Comparison of ENCODE assay signal across 8 cellular contexts in genomic region chr17:75033346-75034235, GRCh38. TPM values are rescaled to one million over a fixed set of nuclear protein-coding genes. Genes with fewer than 3 reads are reported as not detected.
DNase-seq lines count a peak whose midpoint lies in the region; ATAC-seq, FAIRE-seq and TF ChIP-seq lines count a peak whose summit lies in the region.

No MANE protein-coding gene starts in this region.

- FAIRE-seq in HepG2 (lab: Jason Lieb, UNC): peak; percentile 82

- no peaks in the 10 kb centered on the region for H3K27me3 ChIP-seq in ACC112 (ENCODE audit: insufficient read depth, low read length)
- H3K27me3 ChIP-seq in HepG2 (ENCODE audit: control insufficient read depth in 1 of 2, insufficient read depth in 2 of 2, low read length in 2 of 2): peaks cover 0 to 6% of the 10 kb centered on the region in 2 experiments; a peak in 3 of 5 replicates

- peak; percentile 41 for TF ChIP-seq RAD21 in HepG2 (CRISPR knock-in tag; IDR thresholded peaks at IDR 0.05)

- TF ChIP-seq CTCF in HepG2 (CRISPR knock-in tag; IDR thresholded peaks at IDR 0.05): no peak

- H3K4me2 ChIP-seq in HepG2 (ENCODE audit: low read depth, low read length): peak overlapping the region; percentile 98

- H4K20me1 ChIP-seq in HepG2 (ENCODE audit: insufficient read depth, low read length): no peaks in the 10 kb centered on the region

- TF ChIP-seq POLR2A in HepG2 (IDR thresholded peaks at IDR 0.05; ENCODE audit: insufficient read depth in 1 of 2, low read depth in 2 of 2, low read length in 2 of 2): 0 out of 4 replicates have a peak, but pooled peaks of 1 of the 2 experiments have one; percentile 5

- in situ Hi-C loops in HepG2 (cut with HindIII; ENCODE audit: extremely low pct_ligation_motif_present, low pct_unique_long_range_greater_than_20kb): no loop called here

- peaks cover 46% of the 10 kb centered on the region for H3K4me1 Mint-ChIP-seq in activated CD4-positive, alpha-beta memory T cell treated with anti-CD3 and anti-CD28 coated beads for 36 hours (ENCODE audit: low read depth)

- H3K4me1 ChIP-seq in ACC112 (ENCODE audit: control insufficient read depth, insufficient read depth, low read length, unreplicated experiment) (peaks cover 11% of the 10 kb centered on the region), HepG2 (ENCODE audit: insufficient read depth, low read length) (peaks cover 37% of the 10 kb centered on the region)

- intact Hi-C loops in activated CD4-positive, alpha-beta memory T cell treated with anti-CD3 and anti-CD28 coated beads for 36 hours (cut with micrococcal nuclease): loop anchor here (1.0 to 10.0 kb wide), 6 partner anchors 21 to 371 kb away; partner anchors contain the start of genes GGA3, GRB2, MRPL58 and MRPS7
- intact Hi-C loops in HepG2 (cut with micrococcal nuclease; ENCODE audit: unreplicated experiment): loop anchor here (1.0 to 2.0 kb wide), 5 partner anchors 21 to 72 kb away; partner anchors contain the start of genes CDR2L, MRPL58 and SLC16A5

- H3K36me3 Mint-ChIP-seq in activated CD4-positive, alpha-beta memory T cell treated with anti-CD3 and anti-CD28 coated beads for 36 hours: peaks cover 8% of the 10 kb centered on the region

- no peaks in the 10 kb centered on the region; the same call in 1 of the 2 replicates for H3K36me3 ChIP-seq in ACC112 (ENCODE audit: insufficient read depth, low read length)
- peaks cover 0 to 2% of the 10 kb centered on the region in 2 experiments; a peak in 3 of 5 replicates for H3K36me3 ChIP-seq in HepG2 (replicated peaks in 1 of 2; ENCODE audit: control insufficient read depth in 1 of 2, insufficient read depth in 2 of 2, low read length in 2 of 2)

- CTCF ChIA-PET in activated CD4-positive, alpha-beta memory T cell treated with anti-CD3 and anti-CD28 coated beads for 36 hours (lab: Charles Lee): interaction anchor here (1.8 kb wide), 3 partner anchors 13 to 72 kb away, joined by 7 to 16 read pairs (median 11); partner anchors contain the start of genes ATP5PD, KCTD2 and MRPL58
- CTCF ChIA-PET in HepG2 (lab: Yijun Ruan, JAX; ENCODE audit: low intra/inter-chr PET ratio, low total read pairs): interaction anchor here (1.3 kb wide), 1 partner anchor 73 kb away, joined by 3 read pairs; no protein-coding TSS in a partner anchor

- H2AFZ ChIP-seq in ACC112 (ENCODE audit: low read length, unreplicated experiment): peak overlapping the region; percentile 80
- no peak overlapping the region for H2AFZ ChIP-seq in HepG2 (ENCODE audit: low read length)

- H3K27ac Mint-ChIP-seq in activated CD4-positive, alpha-beta memory T cell treated with anti-CD3 and anti-CD28 coated beads for 36 hours: peak overlapping the region; percentile 96

- POLR2A ChIA-PET in activated CD4-positive, alpha-beta memory T cell treated with anti-CD3 and anti-CD28 coated beads for 36 hours (lab: Charles Lee): interaction anchor here (0.6 to 3.7 kb wide), 3 partner anchors 13 to 749 kb away, joined by 3 to 26 read pairs (median 9); partner anchors contain the start of genes ATP5PD, KCTD2 and MRPL58
- POLR2A ChIA-PET in HepG2 (lab: Yijun Ruan, JAX): interaction anchor here (1.0 to 4.1 kb wide), 12 partner anchors 9 to 237 kb away, joined by 3 to 77 read pairs (median 6); partner anchors contain the start of genes ATP5PD, FDXR, KCTD2 and MIF4GD

- no TSS peak for BruUV-seq in HepG2 (replicated peaks; lab: Mats Ljungman, UMichigan)

- DNase-seq in GM19238 (ENCODE audit: insufficient read length, low spot score) (peak; percentile 57), NCI-H748 (lab: John Stamatoyannopoulos, UW; ENCODE audit: unreplicated experiment) (peak; percentile 89), dermis microvascular lymphatic vessel endothelial cell (ENCODE audit: low read depth in 2 of 2) (peak; percentile 83 to 90), HepG2 (ENCODE audit: low spot score) (peak; percentile 94)
- peak; percentile 96 for DNase-seq in activated CD4-positive, alpha-beta memory T cell treated with anti-CD3 and anti-CD28 coated beads for 36 hours
- DNase-seq in stimulated activated CD4-positive, alpha-beta T cell treated with anti-CD3 and anti-CD28 coated beads, Interleukin-1b, Interleukin-23, amount 100 ng/mL, for 48 hours: peak; percentile 95

- peak; percentile 47 for ATAC-seq in HG03565 (IDR thresholded peaks at IDR 0.05; ENCODE audit: unreplicated experiment)
- peak; percentile 34 for ATAC-seq in HepG2

- H3K27ac ChIP-seq in ACC112 (ENCODE audit: low read depth, low read length): peak overlapping the region; percentile 47
- H3K27ac ChIP-seq in HepG2 (ENCODE audit: extremely low read length, insufficient read depth, low read length): peak overlapping the region; percentile 94

- peak overlapping the region; percentile 97 for H3K4me3 Mint-ChIP-seq in activated CD4-positive, alpha-beta memory T cell treated with anti-CD3 and anti-CD28 coated beads for 36 hours

- H3K79me2 ChIP-seq in ACC112 (ENCODE audit: control insufficient read depth, insufficient read depth, low read length, unreplicated experiment) (no peaks in the 10 kb centered on the region), HepG2 (ENCODE audit: insufficient read depth, low read length) (no peaks in the 10 kb centered on the region)

- under 1% methylated on average over 36 of the region's 36 CpGs for WGBS in HepG2 (ENCODE audit: low lambda C conversion rate)

- H3K9me3 ChIP-seq in HepG2 (ENCODE audit: low read length): no peaks in the 10 kb centered on the region

- H3K9ac ChIP-seq in HepG2 (ENCODE audit: insufficient read depth, low read depth, low read length): peak overlapping the region; percentile 90

- TF ChIP-seq EP300 in HepG2 (IDR thresholded peaks at IDR 0.05; ENCODE audit: low read depth in 2 of 2, low read length in 2 of 2) (no peak), HepG2 (CRISPR knock-in tag; IDR thresholded peaks at IDR 0.05; ENCODE audit: borderline replicate concordance) (peak; percentile 36; the same call in 1 of the 2 replicates)

- peak overlapping the region; percentile 91 for H3K4me3 ChIP-seq in ACC112 (ENCODE audit: low read depth, low read length)
- H3K4me3 ChIP-seq in HepG2 (replicated peaks in 1 of 3; ENCODE audit: insufficient read depth in 1 of 3, low read depth in 2 of 3, low read length in 3 of 3): peak overlapping the region; percentile 76 to 93 (median 91)

- peaks cover 4% of the 10 kb centered on the region for H3K27me3 Mint-ChIP-seq in activated CD4-positive, alpha-beta memory T cell treated with anti-CD3 and anti-CD28 coated beads for 36 hours

- H3K9me3 Mint-ChIP-seq in activated CD4-positive, alpha-beta memory T cell treated with anti-CD3 and anti-CD28 coated beads for 36 hours: peaks cover 4% of the 10 kb centered on the region

RNA-seq across cellular contexts. Expression of gene ATP5PD, which starts 13.2 kb away (rescaled TPM):
- 100 to 1,000 TPM; 249 to 261 TPM for total RNA-seq in activated CD4-positive, alpha-beta memory T cell treated with anti-CD3 and anti-CD28 coated beads for 36 hours
- total RNA-seq in dermis microvascular lymphatic vessel endothelial cell (138 and 188 TPM in 2 replicates), HepG2 (2016; rRNA removed; fragmentation: Illumina TruSeq; extraction: Trizol) (428 and 565 TPM in 2 replicates)
- total RNA-seq in HepG2 (2016; cell fraction: cytosol; rRNA removed; fragmentation: Illumina TruSeq; extraction: Trizol; ENCODE audit: low read depth): 145 and 147 TPM in 2 replicates
- 423 and 597 TPM in 2 replicates for total RNA-seq in HepG2 (2016; cell fraction: insoluble cytoplasmic fraction; rRNA removed; fragmentation: Illumina TruSeq; extraction: Trizol)
- total RNA-seq in HepG2 (2016; cell fraction: membrane; rRNA removed; fragmentation: Illumina TruSeq; extraction: Trizol): 127 and 132 TPM in 2 replicates
- total RNA-seq in HepG2 (2016; cell fraction: nucleus; rRNA removed; fragmentation: Illumina TruSeq; extraction: Trizol): 130 and 138 TPM in 2 replicates
- polyA plus RNA-seq in HepG2 (2011; rRNA removed): 151 and 158 TPM in 2 replicates
- polyA plus RNA-seq in HepG2 (2011; cell fraction: cytosol; rRNA removed): 234 and 269 TPM in 2 replicates
- 56.2 and 75.0 TPM in 2 replicates for polyA plus RNA-seq in HepG2 (2011; cell fraction: nucleus; rRNA removed)
- polyA plus RNA-seq in HepG2 (2012): 326 and 491 TPM in 2 replicates
- 154 and 165 TPM in 2 replicates for polyA plus RNA-seq in HepG2 (2016; cell fraction: cytosol; fragmentation: Illumina TruSeq; extraction: Trizol; ENCODE audit: low read depth)
- polyA plus RNA-seq in HepG2 (2016; cell fraction: insoluble cytoplasmic fraction; fragmentation: Illumina TruSeq; extraction: Trizol; ENCODE audit: low read depth): 570 and 628 TPM in 2 replicates
- 119 and 124 TPM in 2 replicates for polyA plus RNA-seq in HepG2 (2016; cell fraction: membrane; fragmentation: Illumina TruSeq; extraction: Trizol; ENCODE audit: low read depth)
- 239 and 245 TPM in 2 replicates for polyA plus RNA-seq in HepG2 (2016; cell fraction: nucleus; fragmentation: Illumina TruSeq; extraction: Trizol; ENCODE audit: insufficient read depth, low read depth)
- 144 and 283 TPM in 2 replicates for polyA minus RNA-seq in HepG2 (2011; rRNA and poly(A)+ RNA removed; ENCODE audit: low replicate concordance)
- 85.5 and 89.1 TPM in 2 replicates for polyA minus RNA-seq in HepG2 (2011; cell fraction: cytosol; rRNA and poly(A)+ RNA removed)
- polyA minus RNA-seq in HepG2 (2011; cell fraction: nucleus; rRNA and poly(A)+ RNA removed): 33.7 and 56.1 TPM in 2 replicates

RNA-seq across cellular contexts. Expression of gene KCTD2, which starts 13.4 kb away (rescaled TPM):
- 10 to 100 TPM; 20.6 to 23.3 TPM for total RNA-seq in activated CD4-positive, alpha-beta memory T cell treated with anti-CD3 and anti-CD28 coated beads for 36 hours
- total RNA-seq in dermis microvascular lymphatic vessel endothelial cell: 9.1 and 14.9 TPM in 2 replicates
- total RNA-seq in HepG2 (2016; rRNA removed; fragmentation: Illumina TruSeq; extraction: Trizol): 27.5 and 28.3 TPM in 2 replicates
- 3.8 and 5.6 TPM in 2 replicates for total RNA-seq in HepG2 (2016; cell fraction: cytosol; rRNA removed; fragmentation: Illumina TruSeq; extraction: Trizol; ENCODE audit: low read depth)
- 24.3 and 26.6 TPM in 2 replicates for total RNA-seq in HepG2 (2016; cell fraction: insoluble cytoplasmic fraction; rRNA removed; fragmentation: Illumina TruSeq; extraction: Trizol)
- 15.3 and 15.8 TPM in 2 replicates for total RNA-seq in HepG2 (2016; cell fraction: membrane; rRNA removed; fragmentation: Illumina TruSeq; extraction: Trizol)
- 16.1 TPM in 2 replicates for total RNA-seq in HepG2 (2016; cell fraction: nucleus; rRNA removed; fragmentation: Illumina TruSeq; extraction: Trizol)
- 32.6 and 35.2 TPM in 2 replicates for polyA plus RNA-seq in HepG2 (2011; rRNA removed)
- 26.2 and 29.9 TPM in 2 replicates for polyA plus RNA-seq in HepG2 (2011; cell fraction: cytosol; rRNA removed)
- 26.6 and 29.2 TPM in 2 replicates for polyA plus RNA-seq in HepG2 (2011; cell fraction: nucleus; rRNA removed)
- polyA plus RNA-seq in HepG2 (2012): 15.9 and 21.3 TPM in 2 replicates
- 2.8 and 2.9 TPM in 2 replicates for polyA plus RNA-seq in HepG2 (2016; cell fraction: cytosol; fragmentation: Illumina TruSeq; extraction: Trizol; ENCODE audit: low read depth)
- 23.4 and 28.3 TPM in 2 replicates for polyA plus RNA-seq in HepG2 (2016; cell fraction: insoluble cytoplasmic fraction; fragmentation: Illumina TruSeq; extraction: Trizol; ENCODE audit: low read depth)
- 9.8 and 10.2 TPM in 2 replicates for polyA plus RNA-seq in HepG2 (2016; cell fraction: membrane; fragmentation: Illumina TruSeq; extraction: Trizol; ENCODE audit: low read depth)
- polyA plus RNA-seq in HepG2 (2016; cell fraction: nucleus; fragmentation: Illumina TruSeq; extraction: Trizol; ENCODE audit: insufficient read depth, low read depth): 26.8 and 29.5 TPM in 2 replicates
- 25.3 and 27.5 TPM in 2 replicates for polyA minus RNA-seq in HepG2 (2011; rRNA and poly(A)+ RNA removed; ENCODE audit: low replicate concordance)
- polyA minus RNA-seq in HepG2 (2011; cell fraction: cytosol; rRNA and poly(A)+ RNA removed): 11.1 and 12.5 TPM in 2 replicates
- polyA minus RNA-seq in HepG2 (2011; cell fraction: nucleus; rRNA and poly(A)+ RNA removed): 9.7 and 12.8 TPM in 2 replicates

RNA-seq across cellular contexts. Expression of gene MRPL58, which starts 21.1 kb away (rescaled TPM):
- 10 to 100 TPM; 57.7 TPM for total RNA-seq in activated CD4-positive, alpha-beta memory T cell treated with anti-CD3 and anti-CD28 coated beads for 36 hours
- total RNA-seq in dermis microvascular lymphatic vessel endothelial cell (16.2 and 28.0 TPM in 2 replicates), HepG2 (2016; rRNA removed; fragmentation: Illumina TruSeq; extraction: Trizol) (68.9 and 101 TPM in 2 replicates)
- 22.8 and 26.1 TPM in 2 replicates for total RNA-seq in HepG2 (2016; cell fraction: cytosol; rRNA removed; fragmentation: Illumina TruSeq; extraction: Trizol; ENCODE audit: low read depth)
- 68.9 and 107 TPM in 2 replicates for total RNA-seq in HepG2 (2016; cell fraction: insoluble cytoplasmic fraction; rRNA removed; fragmentation: Illumina TruSeq; extraction: Trizol)
- 25.3 and 26.8 TPM in 2 replicates for total RNA-seq in HepG2 (2016; cell fraction: membrane; rRNA removed; fragmentation: Illumina TruSeq; extraction: Trizol)
- 19.6 and 20.1 TPM in 2 replicates for total RNA-seq in HepG2 (2016; cell fraction: nucleus; rRNA removed; fragmentation: Illumina TruSeq; extraction: Trizol)
- polyA plus RNA-seq in HepG2 (2011; rRNA removed): 39.7 and 44.9 TPM in 2 replicates
- polyA plus RNA-seq in HepG2 (2011; cell fraction: cytosol; rRNA removed): 48.5 and 51.2 TPM in 2 replicates
- 12.5 and 12.9 TPM in 2 replicates for polyA plus RNA-seq in HepG2 (2011; cell fraction: nucleus; rRNA removed)
- 31.5 and 33.0 TPM in 2 replicates for polyA plus RNA-seq in HepG2 (2012)
- polyA plus RNA-seq in HepG2 (2016; cell fraction: cytosol; fragmentation: Illumina TruSeq; extraction: Trizol; ENCODE audit: low read depth): 17.5 and 19.1 TPM in 2 replicates
- polyA plus RNA-seq in HepG2 (2016; cell fraction: insoluble cytoplasmic fraction; fragmentation: Illumina TruSeq; extraction: Trizol; ENCODE audit: low read depth): 94.5 and 112 TPM in 2 replicates
- polyA plus RNA-seq in HepG2 (2016; cell fraction: membrane; fragmentation: Illumina TruSeq; extraction: Trizol; ENCODE audit: low read depth): 18.1 and 20.4 TPM in 2 replicates
- 39.1 and 44.7 TPM in 2 replicates for polyA plus RNA-seq in HepG2 (2016; cell fraction: nucleus; fragmentation: Illumina TruSeq; extraction: Trizol; ENCODE audit: insufficient read depth, low read depth)
- polyA minus RNA-seq in HepG2 (2011; rRNA and poly(A)+ RNA removed; ENCODE audit: low replicate concordance): 22.4 and 24.3 TPM in 2 replicates
- polyA minus RNA-seq in HepG2 (2011; cell fraction: cytosol; rRNA and poly(A)+ RNA removed): 14.2 and 15.5 TPM in 2 replicates
- polyA minus RNA-seq in HepG2 (2011; cell fraction: nucleus; rRNA and poly(A)+ RNA removed): 6.1 and 8.4 TPM in 2 replicates

RNA-seq across cellular contexts. Expression of gene CDR2L, which starts 46.2 kb away (rescaled TPM):
- total RNA-seq in activated CD4-positive, alpha-beta memory T cell treated with anti-CD3 and anti-CD28 coated beads for 36 hours: 1 to 10 TPM; 1.1 to 1.3 TPM
- 7.2 and 10.2 TPM in 2 replicates for total RNA-seq in dermis microvascular lymphatic vessel endothelial cell
- 1.9 and 2.1 TPM in 2 replicates for total RNA-seq in HepG2 (2016; rRNA removed; fragmentation: Illumina TruSeq; extraction: Trizol)
- total RNA-seq in HepG2 (2016; cell fraction: cytosol; rRNA removed; fragmentation: Illumina TruSeq; extraction: Trizol; ENCODE audit: low read depth): 0.62 and 0.81 TPM in 2 replicates
- 1.8 and 2.1 TPM in 2 replicates for total RNA-seq in HepG2 (2016; cell fraction: insoluble cytoplasmic fraction; rRNA removed; fragmentation: Illumina TruSeq; extraction: Trizol)
- total RNA-seq in HepG2 (2016; cell fraction: membrane; rRNA removed; fragmentation: Illumina TruSeq; extraction: Trizol): 2.5 and 2.7 TPM in 2 replicates
- 1.7 TPM in 2 replicates for total RNA-seq in HepG2 (2016; cell fraction: nucleus; rRNA removed; fragmentation: Illumina TruSeq; extraction: Trizol)
- polyA plus RNA-seq in HepG2 (2011; rRNA removed): 1.9 and 2.1 TPM in 2 replicates
- 1.3 and 2.5 TPM in 2 replicates for polyA plus RNA-seq in HepG2 (2011; cell fraction: cytosol; rRNA removed)
- 3.2 and 3.4 TPM in 2 replicates for polyA plus RNA-seq in HepG2 (2011; cell fraction: nucleus; rRNA removed)
- polyA plus RNA-seq in HepG2 (2012): 0.63 and 2.1 TPM in 2 replicates
- 0.72 and 1.0 TPM in 2 replicates for polyA plus RNA-seq in HepG2 (2016; cell fraction: cytosol; fragmentation: Illumina TruSeq; extraction: Trizol; ENCODE audit: low read depth)
- polyA plus RNA-seq in HepG2 (2016; cell fraction: insoluble cytoplasmic fraction; fragmentation: Illumina TruSeq; extraction: Trizol; ENCODE audit: low read depth): 2.8 and 3.4 TPM in 2 replicates
- polyA plus RNA-seq in HepG2 (2016; cell fraction: membrane; fragmentation: Illumina TruSeq; extraction: Trizol; ENCODE audit: low read depth): 2.1 and 2.5 TPM in 2 replicates
- polyA plus RNA-seq in HepG2 (2016; cell fraction: nucleus; fragmentation: Illumina TruSeq; extraction: Trizol; ENCODE audit: insufficient read depth, low read depth): 3.0 and 3.9 TPM in 2 replicates
- polyA minus RNA-seq in HepG2 (2011; rRNA and poly(A)+ RNA removed; ENCODE audit: low replicate concordance): 3.6 and 20.5 TPM in 2 replicates
- polyA minus RNA-seq in HepG2 (2011; cell fraction: cytosol; rRNA and poly(A)+ RNA removed): 1.3 and 2.9 TPM in 2 replicates
- 0.50 and 0.90 TPM in 2 replicates for polyA minus RNA-seq in HepG2 (2011; cell fraction: nucleus; rRNA and poly(A)+ RNA removed)

RNA-seq across cellular contexts. Expression of gene SLC16A5, which starts 54.2 kb away (rescaled TPM):
- total RNA-seq in activated CD4-positive, alpha-beta memory T cell treated with anti-CD3 and anti-CD28 coated beads for 36 hours: 1 to 10 TPM; 6.7 to 7.7 TPM
- 3.9 and 4.6 TPM in 2 replicates for total RNA-seq in dermis microvascular lymphatic vessel endothelial cell
- 0.42 and 0.69 TPM in 2 replicates for total RNA-seq in HepG2 (2016; rRNA removed; fragmentation: Illumina TruSeq; extraction: Trizol)
- total RNA-seq in HepG2 (2016; cell fraction: cytosol; rRNA removed; fragmentation: Illumina TruSeq; extraction: Trizol; ENCODE audit: low read depth): 0.20 TPM in 1 of 2 replicates, not detected in the other
- total RNA-seq in HepG2 (2016; cell fraction: insoluble cytoplasmic fraction; rRNA removed; fragmentation: Illumina TruSeq; extraction: Trizol): 0.18 and 0.41 TPM in 2 replicates
- total RNA-seq in HepG2 (2016; cell fraction: membrane; rRNA removed; fragmentation: Illumina TruSeq; extraction: Trizol): 0.41 and 0.56 TPM in 2 replicates
- 0.50 and 0.63 TPM in 2 replicates for total RNA-seq in HepG2 (2016; cell fraction: nucleus; rRNA removed; fragmentation: Illumina TruSeq; extraction: Trizol)
- polyA plus RNA-seq in HepG2 (2011; rRNA removed): 5.6 and 10.9 TPM in 2 replicates
- 5.4 and 6.9 TPM in 2 replicates for polyA plus RNA-seq in HepG2 (2011; cell fraction: cytosol; rRNA removed)
- 29.9 and 34.7 TPM in 2 replicates for polyA plus RNA-seq in HepG2 (2011; cell fraction: nucleus; rRNA removed)
- 2.2 and 2.9 TPM in 2 replicates for polyA plus RNA-seq in HepG2 (2012)
- 0.05 and 0.19 TPM in 2 replicates for polyA plus RNA-seq in HepG2 (2016; cell fraction: cytosol; fragmentation: Illumina TruSeq; extraction: Trizol; ENCODE audit: low read depth)
- 0.27 and 0.41 TPM in 2 replicates for polyA plus RNA-seq in HepG2 (2016; cell fraction: insoluble cytoplasmic fraction; fragmentation: Illumina TruSeq; extraction: Trizol; ENCODE audit: low read depth)
- polyA plus RNA-seq in HepG2 (2016; cell fraction: membrane; fragmentation: Illumina TruSeq; extraction: Trizol; ENCODE audit: low read depth): 0.14 and 0.18 TPM in 2 replicates
- polyA plus RNA-seq in HepG2 (2016; cell fraction: nucleus; fragmentation: Illumina TruSeq; extraction: Trizol; ENCODE audit: insufficient read depth, low read depth): 0.77 and 1.00 TPM in 2 replicates
- polyA minus RNA-seq in HepG2 (2011; rRNA and poly(A)+ RNA removed; ENCODE audit: low replicate concordance): 20.1 and 31.6 TPM in 2 replicates
- polyA minus RNA-seq in HepG2 (2011; cell fraction: cytosol; rRNA and poly(A)+ RNA removed): 4.4 and 5.7 TPM in 2 replicates
- polyA minus RNA-seq in HepG2 (2011; cell fraction: nucleus; rRNA and poly(A)+ RNA removed): 7.1 and 7.5 TPM in 2 replicates

Comparison
In these comparisons a context has a peak if more than half of its experiments do, and no peak if none do; other contexts are left out.
1. Peak in every context shown above with its lines: DNase-seq, ATAC-seq, H3K4me3 ChIP-seq and H3K27ac ChIP-seq.